2 cellular contexts compared by ENCODE assay signal in genomic region chr5:138453630-138454029, GRCh38.
TF ChIP-seq lines count a peak whose summit lies in the region.

No MANE protein-coding gene starts in this region.

TF ChIP-seq in HEK293, 187 proteins besides CTCF, POLR2A, EP300 and RAD21:
- TF ChIP-seq ZIC2 (tag by site-specific recombination; IDR thresholded peaks at IDR 0.05): peak; percentile 83
- no peak for TF ChIP-seq ZSCAN30 (tag by site-specific recombination; IDR thresholded peaks at IDR 0.05)
- no peak for TF ChIP-seq ELK4 (IDR thresholded peaks at IDR 0.05; ENCODE audit: borderline replicate concordance, low read depth, low read length)
- TF ChIP-seq GLIS1 (tag by site-specific recombination; IDR thresholded peaks at IDR 0.05): 0 out of 2 replicates have a peak, but pooled peaks have one; percentile 8
- TF ChIP-seq ZNF510 (tag by site-specific recombination; IDR thresholded peaks at IDR 0.05; ENCODE audit: insufficient replicate concordance): no peak

TF ChIP-seq in K562, 482 proteins besides CTCF, POLR2A, EP300 and RAD21:
- no peak for TF ChIP-seq TSHZ1 (CRISPR knock-in tag; IDR thresholded peaks at IDR 0.05)
- no peak for TF ChIP-seq MGA (IDR thresholded peaks at IDR 0.05)
- no peak for TF ChIP-seq PATZ1 (CRISPR knock-in tag; IDR thresholded peaks at IDR 0.05; ENCODE audit: borderline replicate concordance)
- TF ChIP-seq KHSRP (IDR thresholded peaks at IDR 0.05): no peak
- no peak for TF ChIP-seq ZNF24 (IDR thresholded peaks at IDR 0.05)
- TF ChIP-seq DIDO1 (tag; IDR thresholded peaks at IDR 0.05; ENCODE audit: low read depth): no peak
- TF ChIP-seq RREB1 (CRISPR knock-in tag; IDR thresholded peaks at IDR 0.05): no peak
- TF ChIP-seq SUPT5H (IDR thresholded peaks at IDR 0.05): no peak
- no peak for TF ChIP-seq FOXK2 (conservative IDR thresholded peaks at IDR 0.05 in 1 of 2, IDR thresholded peaks at IDR 0.05 in 1 of 2; ENCODE audit: low read depth in 2 of 2)
- no peak for TF ChIP-seq KDM4B (IDR thresholded peaks at IDR 0.05; ENCODE audit: borderline replicate concordance in 2 of 2, low read depth in 1 of 2)
- TF ChIP-seq FOXO4 (CRISPR knock-in tag; IDR thresholded peaks at IDR 0.05): no peak
- TF ChIP-seq CREB3 (tag; conservative IDR thresholded peaks at IDR 0.05; ENCODE audit: low read depth): no peak
- TF ChIP-seq KLF16 (IDR thresholded peaks at IDR 0.05): no peak
- no peak for TF ChIP-seq NFE2L1 (tag; IDR thresholded peaks at IDR 0.05; ENCODE audit: borderline replicate concordance, low read depth)
- no peak for TF ChIP-seq GTF3C2 (IDR thresholded peaks at IDR 0.05; ENCODE audit: borderline replicate concordance, extremely low read depth, insufficient read length)
- TF ChIP-seq NELFE (IDR thresholded peaks at IDR 0.05; ENCODE audit: insufficient read depth, insufficient read length): no peak
